In the genomic region with DNA sequence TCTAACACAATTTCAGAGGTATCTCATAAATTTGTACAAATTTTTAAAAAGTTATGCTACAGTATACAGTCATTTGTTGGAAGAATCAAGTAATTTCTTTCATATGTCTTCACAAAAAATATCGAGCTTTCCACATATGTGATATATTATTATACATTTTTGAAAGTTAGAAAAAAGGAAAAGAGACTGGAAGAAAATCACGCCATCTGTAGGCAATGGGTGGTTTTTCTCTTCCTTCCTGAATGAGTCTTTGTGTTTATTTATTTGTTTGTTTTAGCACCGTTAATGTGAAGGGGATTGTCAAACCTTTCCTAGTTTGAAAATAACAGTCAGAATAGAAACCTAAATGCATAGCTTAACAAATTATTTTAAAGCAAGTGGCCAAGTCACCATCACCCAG, we compare ENCODE assay signal across 36 cellular contexts.
"Had no signal": no experiment of that assay in that cellular context is flagged by ENCODE, and none has a peak within 500 bp of the region (broad histone marks: within the 10 kb centered on the region; RNA-seq: fewer than 3 reads in every experiment).

No MANE protein-coding gene starts in this region.

- H3K9me3 Mint-ChIP-seq: T-helper 1 cell treated with Interleukin-12 subunit alpha and Interleukin-12 subunit beta and Interleukin-4 antibody, amounts not matched to agents 30 μg/mL and 1 μg/mL, for 36 hours had no signal

- H3K4me2 ChIP-seq: SK-N-SH had no signal

- FAIRE-seq: TTC549 had no signal

- H3K36me3 ChIP-seq: ascending aorta, cardiac muscle cell, Peyer's patch, SJSA1 had no signal

- H3K9ac ChIP-seq: SK-N-SH had no signal

- H3K4me3 Mint-ChIP-seq: activated CD4-positive, alpha-beta T cell treated with anti-CD3 and anti-CD28 coated beads for 36 hours; activated CD4-positive, alpha-beta T cell treated with anti-CD3 and anti-CD28 coated beads, Interleukin-2, amount 10 ng/mL, durations not matched to agents 7 days and 5 days; activated CD8-positive, alpha-beta T cell treated with anti-CD3 and anti-CD28 coated beads, Interleukin-2, amount 10 ng/mL, durations not matched to agents 7 days and 5 days; activated naive CD4-positive, alpha-beta T cell treated with anti-CD3 and anti-CD28 coated beads, Interleukin-2, amount 50 U/mL, for 24 hours; activated naive CD8-positive, alpha-beta T cell treated with anti-CD3 and anti-CD28 coated beads, Interleukin-2, amount 10 ng/mL, durations not matched to agents 7 days and 5 days; activated T-cell treated with anti-CD3 and anti-CD28 coated beads, Interleukin-2, amount 50 U/mL, for 24 hours; central memory CD8-positive, alpha-beta T cell; T-helper 1 cell treated with Interleukin-12 subunit alpha and Interleukin-12 subunit beta and Interleukin-4 antibody, amounts not matched to agents 30 μg/mL and 1 μg/mL, for 36 hours; T-helper 2 cell treated with Interferon-gamma antibody and Interleukin-4, amounts not matched to agents 5 μg/mL and 100 μg/mL, for 36 hours; WTC11 had no signal

- H3K4me3 ChIP-seq: ascending aorta, cardiac muscle cell, Peyer's patch, SJSA1 had no signal

- ATAC-seq: activated CD4-positive, alpha-beta T cell treated with anti-CD3 and anti-CD28 coated beads for 36 hours; activated CD4-positive, CD25-positive, alpha-beta regulatory T cell treated with anti-CD3 and anti-CD28 coated beads, Interleukin-2, amount 50 U/mL, for 24 hours; activated CD8-positive, alpha-beta T cell treated with anti-CD3 and anti-CD28 coated beads, Interleukin-2, amount 10 ng/mL, durations not matched to agents 7 days and 5 days; WTC11 had no signal

- H3K27me3 ChIP-seq: ascending aorta, cardiac muscle cell, Peyer's patch had no signal

- H3K4me1 Mint-ChIP-seq: activated CD4-positive, alpha-beta T cell treated with anti-CD3 and anti-CD28 coated beads for 36 hours; activated CD4-positive, alpha-beta T cell treated with anti-CD3 and anti-CD28 coated beads, Interleukin-2, amount 10 ng/mL, durations not matched to agents 7 days and 5 days; activated naive CD4-positive, alpha-beta T cell treated with anti-CD3 and anti-CD28 coated beads, Interleukin-2, amount 50 U/mL, for 24 hours; activated naive CD8-positive, alpha-beta T cell treated with anti-CD3 and anti-CD28 coated beads, Interleukin-2, amount 10 ng/mL, durations not matched to agents 7 days and 5 days; central memory CD8-positive, alpha-beta T cell had no signal

- H3K9me3 ChIP-seq: Peyer's patch, SK-N-SH had no signal

- H3K9me2 ChIP-seq: SK-N-SH had no signal

- DNase-seq: activated CD4-positive, alpha-beta T cell treated with anti-CD3 and anti-CD28 coated beads for 36 hours; activated CD4-positive, alpha-beta T cell treated with anti-CD3 and anti-CD28 coated beads, Interleukin-2, amount 10 ng/mL, durations not matched to agents 7 days and 5 days; activated CD4-positive, alpha-beta T cell treated with anti-CD3 and anti-CD28 coated beads, Interleukin-2, amount 50 U/mL, for 48 hours; activated CD8-positive, alpha-beta T cell treated with anti-CD3 and anti-CD28 coated beads, Interleukin-2, amount 10 ng/mL, durations not matched to agents 7 days and 5 days; activated gamma-delta T cell; activated naive CD4-positive, alpha-beta T cell treated with Interleukin-2 at 50 U/mL for 16 hours; activated naive CD8-positive, alpha-beta T cell treated with anti-CD3 and anti-CD28 coated beads, Interleukin-2, amount 10 ng/mL, durations not matched to agents 7 days and 5 days; activated T-cell treated with anti-CD3 and anti-CD28 coated beads, Interleukin-2, amount 50 U/mL, for 24 hours; amygdala; Kasumi-1; KG1; MM.1S; MV-4-11; NCI-H1092; NCI-H1436 treated with DMSO at 0.1 percent for 48 hours; NCI-H1694 treated with DMSO at 0.1 percent for 48 hours; NCI-H2029; NCI-H345; NCI-H524 treated with DMSO at 0.1 percent for 48 hours; NK-92 treated with Interleukin-12 subunit alpha and Interleukin-12 subunit beta, amount 100 ng/mL, for 24 hours; OCI-M1; Peyer's patch; RPMI8226; SHP77 treated with DMSO at 0.1 percent for 48 hours; SK-N-SH had no signal

- H3K36me3 Mint-ChIP-seq: activated naive CD8-positive, alpha-beta T cell treated with anti-CD3 and anti-CD28 coated beads, Interleukin-2, amount 10 ng/mL, durations not matched to agents 7 days and 5 days had no signal

- H3K27ac Mint-ChIP-seq: activated CD4-positive, alpha-beta T cell treated with anti-CD3 and anti-CD28 coated beads for 36 hours; activated CD4-positive, alpha-beta T cell treated with anti-CD3 and anti-CD28 coated beads, Interleukin-2, amount 10 ng/mL, durations not matched to agents 7 days and 5 days; activated CD8-positive, alpha-beta T cell treated with anti-CD3 and anti-CD28 coated beads, Interleukin-2, amount 10 ng/mL, durations not matched to agents 7 days and 5 days; activated naive CD4-positive, alpha-beta T cell treated with anti-CD3 and anti-CD28 coated beads, Interleukin-2, amount 50 U/mL, for 24 hours; activated naive CD8-positive, alpha-beta T cell treated with anti-CD3 and anti-CD28 coated beads, Interleukin-2, amount 10 ng/mL, durations not matched to agents 7 days and 5 days; activated T-cell treated with anti-CD3 and anti-CD28 coated beads, Interleukin-2, amount 50 U/mL, for 24 hours; activated T-helper 2 cell treated with anti-CD3 and anti-CD28 coated beads, Interferon-gamma antibody, Interleukin-2, Interleukin-4, amounts not matched to agents 10 μg/mL and 5 μg/mL and 100 μg/mL, durations not matched to agents 14 hours and 24 hours and 36 hours; T-helper 1 cell treated with Interleukin-12 subunit alpha and Interleukin-12 subunit beta and Interleukin-4 antibody, amounts not matched to agents 30 μg/mL and 1 μg/mL, for 36 hours; T-helper 2 cell treated with Interferon-gamma antibody and Interleukin-4, amounts not matched to agents 5 μg/mL and 100 μg/mL, for 36 hours; WTC11 had no signal

- H3K4me1 ChIP-seq: ascending aorta, Peyer's patch, SJSA1 had no signal

- H3K27ac ChIP-seq: ascending aorta, cardiac muscle cell, Peyer's patch, SJSA1 had no signal
